Comparison of ENCODE assay signal across 9 cellular contexts in the genomic region with DNA sequence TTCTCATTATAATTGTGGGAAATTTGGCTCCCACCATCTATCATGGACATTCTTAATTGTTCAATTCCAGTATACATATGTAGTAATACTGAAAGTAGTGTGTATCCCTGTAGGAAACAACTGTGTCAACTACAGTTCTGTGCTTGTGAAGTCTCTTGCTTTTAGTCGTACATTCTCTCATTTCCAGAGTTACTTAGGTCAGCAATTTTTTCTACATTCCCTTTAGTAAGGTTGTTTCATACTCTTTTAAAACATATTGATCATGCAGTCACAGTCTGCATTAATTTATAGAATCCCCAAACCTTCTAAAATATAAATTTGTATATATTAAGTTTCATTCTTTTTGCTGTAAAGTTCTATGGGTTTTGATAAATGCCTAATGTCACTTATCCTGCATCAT.
"Had no signal": no experiment of that assay in that cellular context is flagged by ENCODE, and none has a peak within 500 bp of the region (broad histone marks: within the 10 kb centered on the region; RNA-seq: fewer than 3 reads in every experiment).

No MANE protein-coding gene starts in this region.

- H3K9ac ChIP-seq: GM23248, KMS-11 had no signal

- H3K4me2 ChIP-seq: KMS-11 had no signal

- H3K27ac ChIP-seq: GM23248, HL-60, KMS-11 had no signal

- H3K4me1 ChIP-seq: HAP-1 had no signal

- H3K36me3 ChIP-seq: HAP-1 had no signal

- H3K4me3 ChIP-seq: GM23248, HAP-1 had no signal

- H3K9me3 ChIP-seq: HAP-1 had no signal

- DNase-seq: GM23248, GOT3, H7, HFFc6, KBM-7 had no signal

- ATAC-seq: HCT116 had no signal

- H2AFZ ChIP-seq: GM23248 had no signal
